In genomic region chr1:221940631-221941030, GRCh38 we compare ENCODE assay signal across 33 cellular contexts.
"Had no signal": no experiment of that assay in that cellular context is flagged by ENCODE, and none has a peak within 500 bp of the region (broad histone marks: within the 10 kb centered on the region; RNA-seq: fewer than 3 reads in every experiment).

No MANE protein-coding gene starts in this region.

- H3K9me3 ChIP-seq: gastrocnemius medialis, neutrophil, right lobe of liver had no signal

- H3K4me1 Mint-ChIP-seq: activated CD4-positive, alpha-beta T cell treated with anti-CD3 and anti-CD28 coated beads, Interleukin-2, amount 10 ng/mL, durations not matched to agents 24 days and 14 days; activated T-helper 17 cell treated with anti-CD3 and anti-CD28 coated beads, Interleukin-2, amount 50 U/mL, for 72 hours; nephron progenitor cell; stimulated activated naive CD8-positive, alpha-beta T cell treated with anti-CD3 and anti-CD28 coated beads, Interleukin-15, amount 100 ng/mL, for 72 hours had no signal

- H3K4me2 ChIP-seq: hepatocyte had no signal

- H3K4me1 ChIP-seq: gastrocnemius medialis, right lobe of liver, tibial artery, upper lobe of right lung had no signal

- H3K27ac Mint-ChIP-seq: activated CD4-positive, alpha-beta T cell treated with anti-CD3 and anti-CD28 coated beads, Interleukin-2, amount 10 ng/mL, durations not matched to agents 24 days and 14 days; activated CD8-positive, alpha-beta T cell treated with anti-CD3 and anti-CD28 coated beads for 36 hours; activated T-helper 17 cell treated with anti-CD3 and anti-CD28 coated beads, Interleukin-2, amount 50 U/mL, for 72 hours; nephron progenitor cell; progenitor cell of endocrine pancreas; stimulated activated naive CD8-positive, alpha-beta T cell treated with anti-CD3 and anti-CD28 coated beads, Interleukin-15, amount 100 ng/mL, for 72 hours had no signal

- H3K27me3 Mint-ChIP-seq: activated CD8-positive, alpha-beta T cell treated with anti-CD3 and anti-CD28 coated beads for 36 hours; naive B cell; progenitor cell of endocrine pancreas; stimulated activated memory B cell treated with anti-CD40 and anti-IgM and Interleukin-4, amounts not matched to agents 10 μg/mL and 1 μg/mL and 100 μg/mL, for 72 hours; stimulated activated naive CD8-positive, alpha-beta T cell treated with anti-CD3 and anti-CD28 coated beads, Interleukin-15, amount 100 ng/mL, for 72 hours had no signal

- ATAC-seq: activated CD8-positive, alpha-beta T cell treated with anti-CD3 and anti-CD28 coated beads for 36 hours; activated T-cell treated with anti-CD3 and anti-CD28 coated beads, Interleukin-2, amount 50 U/mL, for 4 hours; activated T-helper 17 cell treated with anti-CD3 and anti-CD28 coated beads, Interleukin-2, amount 50 U/mL, for 72 hours; gastrocnemius medialis; left ventricle myocardium superior; right lobe of liver; stimulated activated memory B cell treated with anti-CD40 and anti-IgM and Interleukin-4, amounts not matched to agents 10 μg/mL and 1 μg/mL and 100 μg/mL, for 72 hours; stimulated activated naive CD8-positive, alpha-beta T cell treated with anti-CD3 and anti-CD28 coated beads, Interleukin-15, amount 100 ng/mL, for 72 hours; upper lobe of right lung had no signal

- H3K79me2 ChIP-seq: hepatocyte had no signal

- H3K36me3 ChIP-seq: brain microvascular endothelial cell, gastrocnemius medialis, neutrophil, right lobe of liver, tibial artery, upper lobe of right lung, WERI-Rb-1 had no signal

- DNase-seq: activated CD4-positive, alpha-beta T cell treated with anti-CD3 and anti-CD28 coated beads, Interleukin-2, amount 10 ng/mL, durations not matched to agents 24 days and 14 days; activated CD4-positive, CD25-positive, alpha-beta regulatory T cell treated with anti-CD3 and anti-CD28 coated beads, Interleukin-2, amount 50 U/mL, for 72 hours; activated CD8-positive, alpha-beta T cell treated with anti-CD3 and anti-CD28 coated beads for 36 hours; activated gamma-delta T cell treated with Interleukin-2 at 50 U/mL for 16 hours; activated naive CD4-positive, alpha-beta T cell treated with anti-CD3 and anti-CD28 coated beads, Interleukin-2, amount 50 U/mL, for 16 hours; activated T-cell treated with anti-CD3 and anti-CD28 coated beads, Interleukin-2, amount 50 U/mL, for 4 hours; amniotic stem cell; brain microvascular endothelial cell; dorsolateral prefrontal cortex; effector memory CD4-positive, alpha-beta T cell; erythroblast; gastrocnemius medialis; islet precursor cell; left ventricle myocardium superior; mammary epithelial cell; nephron progenitor cell; right lobe of liver; small intestine; stimulated activated CD4-positive, alpha-beta T cell treated with anti-CD3 and anti-CD28 coated beads, Interleukin-4, amount 100 ng/mL, for 4 hours; stimulated activated CD8-positive, alpha-beta memory T cell treated with anti-CD3 and anti-CD28 coated beads, Interleukin-4, amount 100 ng/mL, for 48 hours; stimulated activated naive CD8-positive, alpha-beta T cell treated with anti-CD3 and anti-CD28 coated beads, Interleukin-15, amount 100 ng/mL, for 72 hours; substantia nigra; T1000; tibial artery; upper lobe of right lung; WERI-Rb-1 had no signal

- H3K36me3 Mint-ChIP-seq: stimulated activated memory B cell treated with anti-CD40 and anti-IgM and Interleukin-4, amounts not matched to agents 10 μg/mL and 1 μg/mL and 100 μg/mL, for 72 hours had no signal

- H3K4me3 ChIP-seq: coronary artery, dorsolateral prefrontal cortex, gastrocnemius medialis, hepatocyte, right lobe of liver, tibial artery, upper lobe of right lung had no signal

- H3K4me3 Mint-ChIP-seq: activated CD4-positive, alpha-beta T cell treated with anti-CD3 and anti-CD28 coated beads, Interleukin-2, amount 10 ng/mL, durations not matched to agents 24 days and 14 days; activated CD8-positive, alpha-beta T cell treated with anti-CD3 and anti-CD28 coated beads for 36 hours; activated T-cell treated with anti-CD3 and anti-CD28 coated beads, Interleukin-2, amount 50 U/mL, for 4 hours; activated T-helper 17 cell treated with anti-CD3 and anti-CD28 coated beads, Interleukin-2, amount 50 U/mL, for 72 hours; nephron progenitor cell; stimulated activated memory B cell treated with anti-CD40 and anti-IgM and Interleukin-4, amounts not matched to agents 10 μg/mL and 1 μg/mL and 100 μg/mL, for 72 hours; stimulated activated naive CD8-positive, alpha-beta T cell treated with anti-CD3 and anti-CD28 coated beads, Interleukin-15, amount 100 ng/mL, for 72 hours had no signal

- H2AFZ ChIP-seq: hepatocyte had no signal

- H3K27me3 ChIP-seq: brain microvascular endothelial cell, dorsolateral prefrontal cortex, gastrocnemius medialis, hepatocyte, neutrophil, right lobe of liver, tibial artery, upper lobe of right lung had no signal

- H3K27ac ChIP-seq: brain microvascular endothelial cell, coronary artery, dorsolateral prefrontal cortex, gastrocnemius medialis, hepatocyte, neutrophil, right lobe of liver, tibial artery, upper lobe of right lung, WERI-Rb-1 had no signal
